25 cellular contexts compared by ENCODE assay signal in the genomic region with DNA sequence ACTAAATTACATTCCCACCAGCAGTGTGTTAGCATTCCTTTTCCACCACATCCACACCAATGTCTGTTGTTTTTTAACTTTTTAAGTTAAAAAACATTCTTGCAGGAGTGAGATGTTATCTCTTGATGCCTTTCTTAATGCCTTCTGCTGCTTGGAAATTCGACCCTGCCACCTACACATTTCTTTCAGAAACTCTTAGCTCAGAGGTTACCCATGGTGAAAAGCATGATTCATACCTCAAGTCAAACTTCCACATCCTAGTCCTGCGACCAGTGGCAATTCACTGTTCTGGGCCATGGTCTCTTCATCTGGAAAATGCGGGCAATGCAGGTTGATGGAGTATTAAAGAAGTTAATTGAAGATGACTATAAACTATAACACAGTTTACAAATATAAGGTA. TPM values are rescaled to one million over a fixed set of nuclear protein-coding genes. Genes with fewer than 3 reads are reported as not detected.
A peak's percentile ranks its signal among the peaks of the same experiment; 100 is the strongest.
DNase-seq lines count a peak whose midpoint lies in the region; ATAC-seq, FAIRE-seq and TF ChIP-seq lines count a peak whose summit lies in the region.
"Had no signal": no experiment of that assay in that cellular context is flagged by ENCODE, and none has a peak within 500 bp of the region (broad histone marks: within the 10 kb centered on the region; RNA-seq: fewer than 3 reads in every experiment).

No MANE protein-coding gene starts in this region.

- no peak overlapping the region for H3K4me3 Mint-ChIP-seq in astrocyte (ENCODE audit: unreplicated experiment)
- H3K4me3 Mint-ChIP-seq: activated CD8-positive, alpha-beta T cell treated with anti-CD3 and anti-CD28 coated beads for 36 hours; activated naive CD8-positive, alpha-beta T cell treated with anti-CD3 and anti-CD28 coated beads, Interleukin-2, amount 10 ng/mL, durations not matched to agents 7 days and 5 days; endodermal cell; stimulated activated effector memory CD8-positive, alpha-beta T cell treated with anti-CD3 and anti-CD28 coated beads, Interleukin-12 subunit alpha, Interleukin-12 subunit beta, amount 100 ng/mL, for 72 hours had no signal

- H3K4me2 ChIP-seq in astrocyte (ENCODE audit: low read length), result peak overlapping the region; percentile 8
- H3K4me2 ChIP-seq: PC-9 had no signal

- no peak overlapping the region for H3K9ac ChIP-seq in astrocyte (ENCODE audit: low read length)

- peaks cover 3% of the 10 kb centered on the region for H3K4me1 ChIP-seq in astrocyte (ENCODE audit: insufficient read depth, low read length)
- H3K4me1 ChIP-seq: left ventricle myocardium inferior, thyroid gland had no signal

- H3K9me3 ChIP-seq in astrocyte (ENCODE audit: insufficient read depth, low read depth, low read length), result no peaks in the 10 kb centered on the region
- H3K9me3 ChIP-seq: left ventricle myocardium inferior, pancreas, thyroid gland had no signal

- DNase-seq in A172 (ENCODE audit: low spot score), result peak; percentile 34
- DNase-seq in HT1080 (ENCODE audit: low read depth), result peak; percentile 26
- DNase-seq in astrocyte (ENCODE audit: low read depth), result peak; percentile 94
- DNase-seq in islet precursor cell, result peak; percentile 77
- DNase-seq in RWPE1 (ENCODE audit: low spot score), result no peak
- DNase-seq in GOT3 (lab: John Stamatoyannopoulos, UW), result no peak
- DNase-seq: activated CD8-positive, alpha-beta T cell treated with anti-CD3 and anti-CD28 coated beads for 36 hours; activated naive CD8-positive, alpha-beta T cell treated with anti-CD3 and anti-CD28 coated beads, Interleukin-2, amount 10 ng/mL, durations not matched to agents 7 days and 5 days; activated T-cell treated with anti-CD3 and anti-CD28 coated beads, Interleukin-2, amount 50 U/mL, for 48 hours; CD8-positive, alpha-beta memory T cell; endodermal cell; foreskin melanocyte; H7; left ventricle myocardium inferior; NCI-H1048; NCI-H748 treated with DMSO at 0.1 percent for 48 hours; pancreas; PC-9; small intestine; SW 1271; thyroid gland had no signal

- POLR2A ChIA-PET in RWPE1 (lab: Yijun Ruan, JAX; ENCODE audit: low non-redundant PET), result no interaction called here

- TF ChIP-seq CTCF in astrocyte (IDR thresholded peaks at IDR 0.05; ENCODE audit: insufficient read depth, low read depth, low read length) (no peak), RWPE1 (conservative IDR thresholded peaks at IDR 0.05; ENCODE audit: low read depth) (no peak)

- H4K20me1 ChIP-seq in astrocyte (ENCODE audit: insufficient read depth, low read length), result no peaks in the 10 kb centered on the region

- H3K36me3 Mint-ChIP-seq in astrocyte (ENCODE audit: low read depth, unreplicated experiment), result peaks cover 2% of the 10 kb centered on the region
- H3K36me3 Mint-ChIP-seq: CD8-positive, alpha-beta memory T cell; stimulated activated effector memory CD8-positive, alpha-beta T cell treated with anti-CD3 and anti-CD28 coated beads, Interleukin-12 subunit alpha, Interleukin-12 subunit beta, amount 100 ng/mL, for 72 hours had no signal

- ATAC-seq in HG02610 (IDR thresholded peaks at IDR 0.05; ENCODE audit: unreplicated experiment), result no peak
- ATAC-seq in HG03571 (IDR thresholded peaks at IDR 0.05; ENCODE audit: unreplicated experiment), result no peak
- ATAC-seq: activated CD8-positive, alpha-beta T cell treated with anti-CD3 and anti-CD28 coated beads for 36 hours; pancreas; stimulated activated effector memory CD8-positive, alpha-beta T cell treated with anti-CD3 and anti-CD28 coated beads, Interleukin-12 subunit alpha, Interleukin-12 subunit beta, amount 100 ng/mL, for 72 hours had no signal

- no peaks in the 10 kb centered on the region for H3K27me3 Mint-ChIP-seq in astrocyte (ENCODE audit: low read depth, unreplicated experiment)
- H3K27me3 Mint-ChIP-seq: activated naive CD8-positive, alpha-beta T cell treated with anti-CD3 and anti-CD28 coated beads, Interleukin-2, amount 10 ng/mL, durations not matched to agents 7 days and 5 days had no signal

- no peak overlapping the region for H3K4me3 ChIP-seq in astrocyte (ENCODE audit: insufficient read depth, low read depth, low read length)
- H3K4me3 ChIP-seq: pancreas, PC-9, thyroid gland had no signal

- H3K36me3 ChIP-seq in astrocyte (ENCODE audit: insufficient read depth, low read length), result no peaks in the 10 kb centered on the region
- H3K36me3 ChIP-seq: left ventricle myocardium inferior, pancreas, thyroid gland had no signal

- FAIRE-seq in astrocyte (lab: Jason Lieb, UNC), result peak; percentile 74
- FAIRE-seq: A204.1, pancreas, small intestine had no signal

- no peaks in the 10 kb centered on the region for H3K79me2 ChIP-seq in astrocyte (ENCODE audit: insufficient read depth, low read length)

- peaks cover 39% of the 10 kb centered on the region for H3K4me1 Mint-ChIP-seq in astrocyte (ENCODE audit: low read depth, unreplicated experiment)
- H3K4me1 Mint-ChIP-seq: stimulated activated effector memory CD8-positive, alpha-beta T cell treated with anti-CD3 and anti-CD28 coated beads, Interleukin-12 subunit alpha, Interleukin-12 subunit beta, amount 100 ng/mL, for 72 hours had no signal

- H3K27me3 ChIP-seq in astrocyte (ENCODE audit: insufficient read depth, low read length), result no peaks in the 10 kb centered on the region
- H3K27me3 ChIP-seq: pancreas, thyroid gland had no signal

- CTCF ChIA-PET in RWPE1 (lab: Yijun Ruan, JAX), result no interaction called here

- no peak overlapping the region for H2AFZ ChIP-seq in astrocyte (ENCODE audit: low read depth, low read length)
- H2AFZ ChIP-seq: PC-9 had no signal

- H3K27ac ChIP-seq in astrocyte (ENCODE audit: low read depth, low read length) (no peak overlapping the region), RWPE1 (no peak overlapping the region)
- H3K27ac ChIP-seq: left ventricle myocardium inferior, pancreas, PC-9, thyroid gland had no signal

- H3K9me3 Mint-ChIP-seq in astrocyte (ENCODE audit: unreplicated experiment), result peaks cover 6% of the 10 kb centered on the region
- H3K9me3 Mint-ChIP-seq: activated CD8-positive, alpha-beta T cell treated with anti-CD3 and anti-CD28 coated beads for 36 hours; activated naive CD8-positive, alpha-beta T cell treated with anti-CD3 and anti-CD28 coated beads, Interleukin-2, amount 10 ng/mL, durations not matched to agents 7 days and 5 days; CD8-positive, alpha-beta memory T cell; stimulated activated effector memory CD8-positive, alpha-beta T cell treated with anti-CD3 and anti-CD28 coated beads, Interleukin-12 subunit alpha, Interleukin-12 subunit beta, amount 100 ng/mL, for 72 hours had no signal

- H3K27ac Mint-ChIP-seq in astrocyte (ENCODE audit: unreplicated experiment), result peak overlapping the region; percentile 95
- H3K27ac Mint-ChIP-seq: activated naive CD8-positive, alpha-beta T cell treated with anti-CD3 and anti-CD28 coated beads, Interleukin-2, amount 10 ng/mL, durations not matched to agents 7 days and 5 days; CD8-positive, alpha-beta memory T cell; endodermal cell had no signal

RNA-seq across cellular contexts. Expression of a gene that starts 12.7 kb away (rescaled TPM):
- total RNA-seq in A172 (2014; rRNA removed; shearing (Covaris generic)), result 22.6 and 32.8 TPM in 2 replicates
- total RNA-seq in HT1080 (2014; rRNA removed; shearing (Covaris generic)), result not detected in 2 replicates
- 0.06 TPM in 1 of 2 replicates, not detected in the other for polyA plus RNA-seq in HT1080 (2015; cell fraction: cytosol; rRNA removed)
- polyA plus RNA-seq in HT1080 (2015; cell fraction: nucleus; rRNA removed), result not detected in 2 replicates
- total RNA-seq in astrocyte, result 15.3 and 17.3 TPM in 2 replicates
- total RNA-seq: activated CD8-positive, alpha-beta T cell treated with anti-CD3 and anti-CD28 coated beads for 36 hours had no signal
- polyA plus RNA-seq: CD8-positive, alpha-beta memory T cell had no signal

Comparison
In these comparisons a context has a peak if more than half of its experiments do, and no peak if none do; other contexts are left out.
1. DNase-seq: peak in A172 (single experiment), HT1080 (single experiment), astrocyte (single experiment) and islet precursor cell (single experiment); none in RWPE1 (single experiment) and GOT3 (single experiment).
2. RNA of a gene that starts 12.7 kb away (total RNA-seq): 22.6 to 32.8 TPM in A172 and 15.3 to 17.3 TPM in astrocyte; not detected in HT1080; every median in the first group is over 10 times any median in the second.